7 cellular contexts compared by ENCODE assay signal in the genomic region with DNA sequence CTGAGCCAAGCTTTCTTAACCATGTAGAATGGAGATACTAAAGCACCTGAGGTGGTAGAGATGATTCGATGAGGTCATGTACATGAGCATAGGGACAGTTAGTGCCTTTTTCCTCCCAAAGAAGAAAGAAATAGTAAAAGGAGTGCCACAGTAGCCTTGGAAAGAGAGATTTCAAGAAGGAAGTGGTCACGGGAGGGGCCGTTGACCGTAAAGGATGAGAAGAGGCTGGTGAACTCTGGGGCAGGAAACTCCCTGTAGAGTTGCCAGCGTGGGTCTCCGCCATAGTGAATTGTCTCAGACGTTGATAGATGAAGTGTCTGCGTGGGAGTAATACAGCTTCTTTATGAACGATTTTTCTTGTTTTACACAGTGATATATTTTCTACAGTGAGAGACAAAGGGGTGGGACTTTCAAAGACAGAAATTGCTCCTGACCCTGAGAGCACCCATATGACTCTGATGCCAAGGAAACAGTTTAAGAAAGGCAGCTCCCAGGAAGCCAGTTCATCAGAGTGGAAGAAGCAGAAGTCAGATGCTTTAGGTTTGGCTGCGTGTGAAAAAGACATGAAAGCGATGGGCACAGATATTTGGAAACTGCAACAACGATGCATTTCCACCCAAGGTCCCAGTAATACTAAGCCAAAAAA. TPM values are rescaled to one million over a fixed set of nuclear protein-coding genes. Genes with fewer than 3 reads are reported as not detected.
DNase-seq lines count a peak whose midpoint lies in the region; ATAC-seq, FAIRE-seq and TF ChIP-seq lines count a peak whose summit lies in the region.

No MANE protein-coding gene starts in this region.

- FAIRE-seq in kidney (lab: Jason Lieb, UNC), result no peak

- TF ChIP-seq CTCF in kidney (IDR thresholded peaks at IDR 0.05; ENCODE audit: borderline replicate concordance, extremely low read depth, insufficient read depth), result no peak

- no peaks in the 10 kb centered on the region for H3K9me3 ChIP-seq in kidney (ENCODE audit: control insufficient read depth in 1 of 2, low read length in 2 of 2)

- peak; percentile 67 for ATAC-seq in GM19395 (IDR thresholded peaks at IDR 0.05; ENCODE audit: unreplicated experiment)

- peaks cover 3 to 7% of the 10 kb centered on the region in 2 donors for H3K4me1 ChIP-seq in kidney (ENCODE audit: control insufficient read depth in 1 of 2, insufficient read depth in 1 of 2, low read depth in 1 of 2, low read length in 2 of 2)

- DNase-seq in KBM-7, result peak; percentile 82
- peak; percentile 76 to 77 for DNase-seq in activated T-cell treated with anti-CD3 and anti-CD28 coated beads, Interleukin-2, amount 50 U/mL, for 48 hours
- DNase-seq in kidney, result peak; percentile 75
- peak; percentile 33 for DNase-seq in stimulated activated CD8-positive, alpha-beta memory T cell treated with anti-CD3 and anti-CD28 coated beads, Interleukin-4, amount 100 ng/mL, for 24 hours (ENCODE audit: low read depth)
- DNase-seq in superior temporal gyrus (ENCODE audit: extremely low spot score), result no peak
- DNase-seq in kidney glomerular epithelial cell (lab: John Stamatoyannopoulos, UW), result no peak

- no peak overlapping the region for H3K9ac ChIP-seq in kidney (ENCODE audit: low read length in 2 of 2)

- intact Hi-C loops in kidney (cut with DNase I), result no loop called here

- in situ Hi-C loops in KBM-7 (cut with MboI; ENCODE audit: low pct_unique_long_range_greater_than_20kb, low sequenced_read_pairs), result no loop called here

- H3K27ac ChIP-seq in kidney (ENCODE audit: low read depth in 2 of 2, low read length in 2 of 2), result peak overlapping the region in 1 of 2 donors; percentile 51

- no peaks in the 10 kb centered on the region for H3K36me3 ChIP-seq in kidney (ENCODE audit: control insufficient read depth in 1 of 2, insufficient read depth in 2 of 2, low read length in 2 of 2)

- no peak overlapping the region for H3K4me3 ChIP-seq in kidney (ENCODE audit: low read length in 2 of 2)

RNA-seq across cellular contexts. Expression of gene UGCG, which starts 41.3 kb away (rescaled TPM):
- 113 TPM for total RNA-seq in kidney
- polyA plus RNA-seq in kidney (ENCODE audit: insufficient read depth, low read depth, low replicate concordance), result 20.8 TPM

Comparison
In these comparisons a context has a peak if more than half of its experiments do, and no peak if none do; other contexts are left out.
1. DNase-seq: peak in KBM-7 (single experiment), activated T-cell treated with anti-CD3 and anti-CD28 coated beads, Interleukin-2, amount 50 U/mL, for 48 hours (2 of 2), kidney (single experiment) and stimulated activated CD8-positive, alpha-beta memory T cell treated with anti-CD3 and anti-CD28 coated beads, Interleukin-4, amount 100 ng/mL, for 24 hours (single experiment); none in superior temporal gyrus (single experiment) and kidney glomerular epithelial cell (single experiment).